In genomic region chr2:43068053-43068471, GRCh38 we compare ENCODE assay signal across 20 cellular contexts.
A peak's percentile ranks its signal among the peaks of the same experiment; 100 is the strongest.
DNase-seq lines count a peak whose midpoint lies in the region; ATAC-seq, FAIRE-seq and TF ChIP-seq lines count a peak whose summit lies in the region.
"Had no signal": no experiment of that assay in that cellular context is flagged by ENCODE, and none has a peak within 500 bp of the region (broad histone marks: within the 10 kb centered on the region; RNA-seq: fewer than 3 reads in every experiment).

No MANE protein-coding gene starts in this region.

- DNase-seq in H9: peak; percentile 59
- DNase-seq in HepG2 (ENCODE audit: low spot score): no peak
- DNase-seq in activated CD4-positive, alpha-beta T cell treated with anti-CD3 and anti-CD28 coated beads, Interleukin-2, amount 50 U/mL, for 4 hours: no peak
- no peak for DNase-seq in NCI-H1092 (lab: John Stamatoyannopoulos, UW)
- no peak for DNase-seq in HT-29 (ENCODE audit: low spot score)
- DNase-seq: activated naive CD4-positive, alpha-beta T cell treated with anti-CD3 and anti-CD28 coated beads, Interleukin-2, amount 50 U/mL, for 16 hours; body of pancreas; Calu3; effector memory CD8-positive, alpha-beta T cell; GF-D8; GOT3; NCI-H1694; NCI-H524; T-helper 9 cell had no signal

- TF ChIP-seq CTCF in H9 (conservative IDR thresholded peaks at IDR 0.05): no peak
- no peak for TF ChIP-seq CTCF in brain (conservative IDR thresholded peaks at IDR 0.05)
- no peak for TF ChIP-seq CTCF in HepG2 (CRISPR knock-in tag; IDR thresholded peaks at IDR 0.05)

- H2BK5ac ChIP-seq in H9 (ENCODE audit: insufficient read length, low read length): no peak overlapping the region

- H3K4me3 Mint-ChIP-seq in H9: no peak overlapping the region
- H3K4me3 Mint-ChIP-seq in brain: peak overlapping the region in 1 of 5 experiments; percentile 23
- H3K4me3 Mint-ChIP-seq: effector memory CD8-positive, alpha-beta T cell had no signal

- no peak overlapping the region for H2BK15ac ChIP-seq in H9 (ENCODE audit: low read depth, low read length)

- H3K23me2 ChIP-seq in H9 (ENCODE audit: insufficient read length, low read depth, low read length, poor library complexity, severe bottlenecking): no peaks in the 10 kb centered on the region

- H3K9ac ChIP-seq in H9 (ENCODE audit: extremely low read depth, insufficient read length, low read length): no peak overlapping the region
- no peak overlapping the region for H3K9ac ChIP-seq in HepG2 (ENCODE audit: insufficient read depth, low read depth, low read length)
- H3K9ac ChIP-seq in rectal smooth muscle tissue (ENCODE audit: low read length): no peak overlapping the region

- no peaks in the 10 kb centered on the region for H3K36me3 ChIP-seq in HepG2 (replicated peaks in 1 of 2; ENCODE audit: control insufficient read depth in 1 of 2, insufficient read depth in 2 of 2, low read length in 2 of 2)
- H3K36me3 ChIP-seq in rectal smooth muscle tissue (ENCODE audit: control insufficient read depth, insufficient read depth, low read length): no peaks in the 10 kb centered on the region
- H3K36me3 ChIP-seq: suprapubic skin had no signal

- no peaks in the 10 kb centered on the region for H3K79me2 ChIP-seq in H9 (ENCODE audit: insufficient read depth, low read length)
- no peaks in the 10 kb centered on the region for H3K79me2 ChIP-seq in HepG2 (ENCODE audit: insufficient read depth, low read length)
- H3K79me2 ChIP-seq: hepatocyte had no signal

- H4K8ac ChIP-seq in H9 (replicated peaks; ENCODE audit: insufficient read length, low read depth, low read length): no peak overlapping the region

- H3K4ac ChIP-seq in H9 (ENCODE audit: low read depth, low read length): no peak overlapping the region

- H3K4me1 Mint-ChIP-seq in H9 (peaks cover 4 to 14% of the 10 kb centered on the region in 2 experiments; a peak in 3 of 4 replicates), brain (peaks cover 51% of the 10 kb centered on the region)

- peaks cover 8 to 9% of the 10 kb centered on the region in 2 experiments for H3K9me3 Mint-ChIP-seq in H9
- peaks cover 8 to 14% (median 12%) of the 10 kb centered on the region in 5 experiments for H3K9me3 Mint-ChIP-seq in brain
- H3K9me3 Mint-ChIP-seq: effector memory CD8-positive, alpha-beta T cell had no signal

- H3K27ac Mint-ChIP-seq in H9 (peak overlapping the region in 2 of 3 experiments; percentile 31 to 35; a peak in 2 of 7 replicates), brain (peak overlapping the region in 4 of 5 experiments; percentile 39 to 92 (median 70))

- no peak overlapping the region for H3T11ph ChIP-seq in H9 (ENCODE audit: low read length)

- H3K27me3 ChIP-seq in H9 (ENCODE audit: insufficient read depth, low read length) (no peaks in the 10 kb centered on the region), HepG2 (ENCODE audit: control insufficient read depth in 1 of 2, insufficient read depth in 2 of 2, low read length in 2 of 2) (no peaks in the 10 kb centered on the region), rectal smooth muscle tissue (ENCODE audit: control insufficient read depth, insufficient read depth, low read length) (no peaks in the 10 kb centered on the region)
- H3K27me3 ChIP-seq: body of pancreas, hepatocyte, suprapubic skin had no signal

- H3K14ac ChIP-seq in H9 (ENCODE audit: insufficient read depth, low read length): no peak overlapping the region

- H3K23ac ChIP-seq in H9 (ENCODE audit: insufficient read length, low read depth, low read length): no peak overlapping the region

- no peak overlapping the region for H2BK20ac ChIP-seq in H9 (ENCODE audit: low read depth, low read length, poor library complexity, severe bottlenecking)

- POLR2A ChIA-PET in HepG2 (lab: Yijun Ruan, JAX): no interaction called here

- no peak for TF ChIP-seq RAD21 in HepG2 (CRISPR knock-in tag; IDR thresholded peaks at IDR 0.05)

- BruUV-seq in HepG2 (replicated peaks; lab: Mats Ljungman, UMichigan): no TSS peak

- H3K27me3 Mint-ChIP-seq in H9 (ENCODE audit: low read depth) (peaks cover 6% of the 10 kb centered on the region; the same call in 1 of the 2 replicates), brain (no peaks in the 10 kb centered on the region)

- H3K27ac ChIP-seq in H9 (ENCODE audit: insufficient read length, low read depth, low read length): no peak overlapping the region
- no peak overlapping the region for H3K27ac ChIP-seq in HepG2 (ENCODE audit: extremely low read length, insufficient read depth, low read length)
- peak overlapping the region; percentile 14 for H3K27ac ChIP-seq in rectal smooth muscle tissue (ENCODE audit: low read depth, low read length)
- H3K27ac ChIP-seq: body of pancreas, hepatocyte, suprapubic skin had no signal

- no peak overlapping the region for H3K56ac ChIP-seq in H9 (ENCODE audit: insufficient read length, low read depth, low read length)

- H2BK12ac ChIP-seq in H9 (ENCODE audit: insufficient read length, low read depth, low read length): no peak overlapping the region

- FAIRE-seq in HepG2 (lab: Jason Lieb, UNC): no peak
- FAIRE-seq: GM12892 had no signal

- H3K9me3 ChIP-seq in H9 (ENCODE audit: control insufficient read depth, low read depth, low read length) (no peaks in the 10 kb centered on the region), HepG2 (ENCODE audit: low read length) (no peaks in the 10 kb centered on the region)
- H3K9me3 ChIP-seq: body of pancreas, suprapubic skin had no signal

- no peak overlapping the region for H3K18ac ChIP-seq in H9 (ENCODE audit: insufficient read length, low read depth, low read length)

- H4K20me1 ChIP-seq in H9 (ENCODE audit: control insufficient read depth, insufficient read depth, insufficient read length) (no peaks in the 10 kb centered on the region), HepG2 (ENCODE audit: insufficient read depth, low read length) (no peaks in the 10 kb centered on the region)

- H3K4me3 ChIP-seq in HepG2 (replicated peaks in 1 of 3; ENCODE audit: insufficient read depth in 1 of 3, low read depth in 2 of 3, low read length in 3 of 3): no peak overlapping the region
- H3K4me3 ChIP-seq in rectal smooth muscle tissue (ENCODE audit: low read length): no peak overlapping the region
- H3K4me3 ChIP-seq: body of pancreas, hepatocyte, suprapubic skin had no signal

- CTCF ChIA-PET in HepG2 (lab: Yijun Ruan, JAX; ENCODE audit: low intra/inter-chr PET ratio, low total read pairs): no interaction called here

- ATAC-seq in HepG2 (no peak), HG02610 (IDR thresholded peaks at IDR 0.05; ENCODE audit: unreplicated experiment) (no peak)
- ATAC-seq: body of pancreas; effector memory CD8-positive, alpha-beta T cell had no signal

- no peak for TF ChIP-seq EP300 in HepG2 (IDR thresholded peaks at IDR 0.05; ENCODE audit: low read depth in 2 of 2, low read length in 2 of 2)
- TF ChIP-seq EP300 in HepG2 (CRISPR knock-in tag; IDR thresholded peaks at IDR 0.05; ENCODE audit: borderline replicate concordance): no peak

- no peaks in the 10 kb centered on the region for H3K79me1 ChIP-seq in H9 (ENCODE audit: insufficient read depth, low read depth, low read length, poor library complexity, severe bottlenecking)

- H3K4me1 ChIP-seq in H9 (ENCODE audit: insufficient read depth, low read length): no peaks in the 10 kb centered on the region
- H3K4me1 ChIP-seq in HepG2 (ENCODE audit: insufficient read depth, low read length): peaks cover 55% of the 10 kb centered on the region
- H3K4me1 ChIP-seq in rectal smooth muscle tissue (ENCODE audit: control insufficient read depth, insufficient read depth, low read length): peaks cover 5% of the 10 kb centered on the region

- WGBS in H9 (ENCODE audit: extremely low coverage, insufficient read length, low lambda C conversion rate): no CpG with 5 or more reads among the region's 48 CpGs
- WGBS in HepG2 (ENCODE audit: low lambda C conversion rate): 94% methylated on average over 47 of the region's 48 CpGs

- no peak overlapping the region for H4K91ac ChIP-seq in H9 (ENCODE audit: insufficient read length, low read depth, low read length)

- peaks cover 2 to 8% (median 2%) of the 10 kb centered on the region in 3 experiments; a peak in 6 of 7 replicates for H3K36me3 Mint-ChIP-seq in H9 (ENCODE audit: insufficient read depth in 1 of 3, low read depth in 3 of 3)
- H3K36me3 Mint-ChIP-seq in brain: peaks cover 9% of the 10 kb centered on the region

- H3K4me2 ChIP-seq in H9 (ENCODE audit: insufficient read depth, insufficient read length, low read length) (no peak overlapping the region), HepG2 (ENCODE audit: low read depth, low read length) (no peak overlapping the region)
- H3K4me2 ChIP-seq: hepatocyte had no signal

- H2AFZ ChIP-seq in H9 (ENCODE audit: low read length): no peak overlapping the region
- no peak overlapping the region for H2AFZ ChIP-seq in HepG2 (ENCODE audit: low read length)
- H2AFZ ChIP-seq: hepatocyte had no signal

- no peak overlapping the region for H2BK120ac ChIP-seq in H9 (ENCODE audit: low read depth, low read length, poor library complexity, severe bottlenecking)

- no peak for TF ChIP-seq POLR2A in HepG2 (IDR thresholded peaks at IDR 0.05; ENCODE audit: insufficient read depth in 1 of 2, low read depth in 2 of 2, low read length in 2 of 2)

- no peak overlapping the region for H2AK5ac ChIP-seq in H9 (ENCODE audit: insufficient read length, low read length)

- in situ Hi-C loops in HepG2 (cut with HindIII; ENCODE audit: extremely low pct_ligation_motif_present, low pct_unique_long_range_greater_than_20kb): no loop called here

- no peak overlapping the region for H4K5ac ChIP-seq in H9 (ENCODE audit: insufficient read length, low read depth, low read length)

- intact Hi-C loops in HepG2 (cut with micrococcal nuclease; ENCODE audit: unreplicated experiment): no loop called here

TF ChIP-seq in HepG2, 621 proteins besides CTCF, POLR2A, EP300 and RAD21:
- TF ChIP-seq ZNF468 (CRISPR knock-in tag; IDR thresholded peaks at IDR 0.05) (no peak), ZHX1 (CRISPR knock-in tag; IDR thresholded peaks at IDR 0.05; ENCODE audit: low read depth) (peak; percentile 20; the same call in 1 of the 2 replicates)
